8 cellular contexts compared by ENCODE assay signal in the genomic region with DNA sequence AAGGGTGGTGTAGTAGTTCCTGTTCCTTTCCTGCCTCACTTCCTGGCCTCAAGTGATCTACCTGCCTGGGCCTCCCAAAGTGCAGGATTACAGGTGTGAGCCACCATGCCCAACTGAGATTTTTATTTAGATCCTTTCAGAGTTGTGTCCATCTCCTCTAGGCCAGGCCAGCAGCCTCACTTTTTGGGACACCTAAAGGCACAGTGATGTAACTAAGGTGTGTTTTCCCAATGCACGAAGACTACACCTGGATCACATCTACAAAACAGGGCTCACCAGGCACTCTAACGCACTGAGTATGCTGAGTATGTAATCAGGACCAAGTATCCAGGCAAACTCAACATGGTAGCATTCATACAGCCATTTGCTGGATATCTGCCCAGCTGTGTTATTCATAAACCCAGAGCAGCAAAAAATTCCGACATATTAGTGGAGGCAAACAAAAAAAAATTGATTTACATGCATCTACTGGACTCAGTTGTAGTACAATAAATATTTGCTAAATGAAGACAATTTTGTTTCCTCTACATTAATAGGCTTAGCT. TPM values are rescaled to one million over a fixed set of nuclear protein-coding genes. Genes with fewer than 3 reads are reported as not detected.
A peak's percentile ranks its signal among the peaks of the same experiment; 100 is the strongest.
DNase-seq lines count a peak whose midpoint lies in the region; ATAC-seq and TF ChIP-seq lines count a peak whose summit lies in the region.

No MANE protein-coding gene starts in this region.

- ATAC-seq in effector memory CD8-positive, alpha-beta T cell (replicated peaks), result no peak
- no peak for ATAC-seq in HG02763 (IDR thresholded peaks at IDR 0.05; ENCODE audit: unreplicated experiment)
- ATAC-seq in HG02678 (IDR thresholded peaks at IDR 0.05; ENCODE audit: unreplicated experiment), result no peak

- H3K27me3 Mint-ChIP-seq in Calu3 (ENCODE audit: unreplicated experiment), result no peaks in the 10 kb centered on the region
- no peaks in the 10 kb centered on the region for H3K27me3 Mint-ChIP-seq in effector memory CD8-positive, alpha-beta T cell

- H3K27ac ChIP-seq in Peyer's patch (peak overlapping the region; percentile 72 to 86 (median 82)), prostate gland (peak overlapping the region; percentile 43 to 45)

- intact Hi-C loops in Calu3 (cut with micrococcal nuclease; ENCODE audit: unreplicated experiment) (no loop called here), prostate gland (cut with DNase I) (no loop called here)

- H3K4me1 ChIP-seq in Peyer's patch, result peaks cover 6 to 65% (median 27%) of the 10 kb centered on the region in 4 donors
- no peaks in the 10 kb centered on the region for H3K4me1 ChIP-seq in prostate gland (replicated peaks)

- CTCF ChIA-PET in Calu3 (lab: Charles Lee), result interaction anchor here (1.7 kb wide), 1 partner anchor 31 kb away, joined by 4 read pairs; no protein-coding TSS in a partner anchor

- WGBS in prostate gland, result 81% methylated on average over 3 of the region's 3 CpGs

- TF ChIP-seq POLR2A in Peyer's patch (IDR thresholded peaks at IDR 0.05) (no peak), prostate gland (IDR thresholded peaks at IDR 0.05) (no peak)

- peaks cover 6% of the 10 kb centered on the region for H3K36me3 Mint-ChIP-seq in Calu3 (ENCODE audit: insufficient read depth, unreplicated experiment)
- peaks cover 37% of the 10 kb centered on the region for H3K36me3 Mint-ChIP-seq in effector memory CD8-positive, alpha-beta T cell (ENCODE audit: insufficient read depth)

- no peaks in the 10 kb centered on the region for H3K27me3 ChIP-seq in Peyer's patch
- no peaks in the 10 kb centered on the region for H3K27me3 ChIP-seq in prostate gland (replicated peaks; ENCODE audit: insufficient read depth)

- DNase-seq in Calu3 (peak; percentile 45), Peyer's patch (no peak), prostate gland (ENCODE audit: low spot score) (no peak), NCI-H1694 treated with DMSO at 0.1 percent for 48 hours (lab: John Stamatoyannopoulos, UW) (no peak)
- DNase-seq in effector memory CD8-positive, alpha-beta T cell, result no peak
- DNase-seq in stimulated activated naive CD4-positive, alpha-beta T cell treated with Interleukin-2 at 50 U/mL for 16 hours (lab: John Stamatoyannopoulos, UW), result no peak

- no peak for TF ChIP-seq CTCF in Calu3 (IDR thresholded peaks at IDR 0.05; ENCODE audit: unreplicated experiment)
- TF ChIP-seq CTCF in Peyer's patch (IDR thresholded peaks at IDR 0.05), result no peak
- TF ChIP-seq CTCF in prostate gland (IDR thresholded peaks at IDR 0.05), result no peak

- H3K36me3 ChIP-seq in Peyer's patch (no peaks in the 10 kb centered on the region), prostate gland (no peaks in the 10 kb centered on the region)

- no TSS peak for BruUV-seq in Calu3 (replicated peaks; lab: Mats Ljungman, UMichigan)

- peaks cover 69% of the 10 kb centered on the region for H3K4me1 Mint-ChIP-seq in Calu3 (ENCODE audit: low read depth, unreplicated experiment)
- peaks cover 57 to 73% of the 10 kb centered on the region in 2 donors for H3K4me1 Mint-ChIP-seq in effector memory CD8-positive, alpha-beta T cell (ENCODE audit: low read depth in 2 of 2)

- H3K9me3 Mint-ChIP-seq in Calu3 (ENCODE audit: low read depth, unreplicated experiment), result peaks cover 2% of the 10 kb centered on the region
- no peaks in the 10 kb centered on the region for H3K9me3 Mint-ChIP-seq in effector memory CD8-positive, alpha-beta T cell

- H3K27ac Mint-ChIP-seq in Calu3 (ENCODE audit: unreplicated experiment), result peak overlapping the region; percentile 76
- peak overlapping the region; percentile 92 to 98 for H3K27ac Mint-ChIP-seq in effector memory CD8-positive, alpha-beta T cell

- H3K9me3 ChIP-seq in Peyer's patch, result no peaks in the 10 kb centered on the region
- no peaks in the 10 kb centered on the region for H3K9me3 ChIP-seq in prostate gland

- peak overlapping the region; percentile 8 for H3K4me3 Mint-ChIP-seq in Calu3 (ENCODE audit: low read depth, unreplicated experiment)
- peak overlapping the region; percentile 81 to 93 for H3K4me3 Mint-ChIP-seq in effector memory CD8-positive, alpha-beta T cell

- peak overlapping the region in 1 of 4 donors; percentile 54 for H3K4me3 ChIP-seq in Peyer's patch
- H3K4me3 ChIP-seq in prostate gland, result no peak overlapping the region

RNA-seq across cellular contexts. Expression of a gene that starts 33.8 kb away (rescaled TPM):
- total RNA-seq in Calu3 (2022) (15.7 and 15.9 TPM in 2 replicates), Peyer's patch (100 to 1,000 TPM in 3 of 4 donors, 10 to 100 TPM in 1; 29.7 to 178 (median 133) TPM), prostate gland (100 to 1,000 TPM in 1 of 2 donors, 10 to 100 TPM in 1; 19.5 to 120 TPM)
